ENCODE assay signal across 9 cellular contexts in genomic region chr22:36365020-36365411, GRCh38. TPM values are rescaled to one million over a fixed set of nuclear protein-coding genes. Genes with fewer than 3 reads are reported as not detected.
A peak's percentile ranks its signal among the peaks of the same experiment; 100 is the strongest.
DNase-seq lines count a peak whose midpoint lies in the region; ATAC-seq and TF ChIP-seq lines count a peak whose summit lies in the region.
"Had no signal": no experiment of that assay in that cellular context is flagged by ENCODE, and none has a peak within 500 bp of the region (broad histone marks: within the 10 kb centered on the region; RNA-seq: fewer than 3 reads in every experiment).

No MANE protein-coding gene starts in this region.

- no peak overlapping the region for H2AK5ac ChIP-seq in mesendoderm (ENCODE audit: low read length)

- no peak overlapping the region for H3K4ac ChIP-seq in mesendoderm (ENCODE audit: low read depth, low read length)

- WGBS in mesendoderm (ENCODE audit: extremely low coverage, insufficient coverage, low lambda C conversion rate) = no CpG with 5 or more reads among the region's 9 CpGs

- TF ChIP-seq CTCF in AG09309 (IDR thresholded peaks at IDR 0.05; ENCODE audit: control insufficient read depth, insufficient read depth, low read depth, low read length, missing control alignments) (no peak), activated B cell treated with CpG ODN at 0.5 μM for 24 hours (IDR thresholded peaks at IDR 0.05) (no peak), breast epithelium (IDR thresholded peaks at IDR 0.05) (no peak)

- peak overlapping the region; percentile 35 for H3K56ac ChIP-seq in mesendoderm (ENCODE audit: low read length)

- no peak overlapping the region for H2BK120ac ChIP-seq in mesendoderm (ENCODE audit: low read depth, low read length)

- H4K8ac ChIP-seq in mesendoderm (ENCODE audit: low read depth, low read length) = no peak overlapping the region

- H3K79me1 ChIP-seq in mesendoderm (ENCODE audit: low read length) = peaks cover 21% of the 10 kb centered on the region

- intact Hi-C loops in activated B cell treated with CpG ODN at 0.5 μM for 24 hours (cut with micrococcal nuclease) = loop anchor here (1.0 kb wide), 3 partner anchors 8 to 34 kb away; no protein-coding TSS in a partner anchor
- intact Hi-C loops in breast epithelium (cut with DNase I; ENCODE audit: low total_unique reads) = no loop called here

- H3K18ac ChIP-seq in mesendoderm (ENCODE audit: low read length) = peak overlapping the region; percentile 55

- POLR2A ChIA-PET in activated B cell treated with CpG ODN at 0.5 μM for 24 hours (lab: Charles Lee) = interaction anchor here (0.5 to 3.5 kb wide), 16 partner anchors 10 to 117 kb away, joined by 3 to 31 read pairs (median 5); partner anchors contain the start of genes MYH9 and TXN2

- DNase-seq in AG09309 (ENCODE audit: low read depth) (peak; percentile 71), activated B cell treated with CpG ODN at 0.5 μM for 24 hours (peak; percentile 51), breast epithelium (ENCODE audit: low spot score in 2 of 2) (no peak), mesendoderm (peak; percentile 88), NCI-H128 (lab: John Stamatoyannopoulos, UW; ENCODE audit: unreplicated experiment) (no peak)
- DNase-seq in stimulated activated CD8-positive, alpha-beta memory T cell treated with anti-CD3 and anti-CD28 coated beads, Interleukin-4, amount 100 ng/mL, for 24 hours (ENCODE audit: low read depth) = peak; percentile 82

- CTCF ChIA-PET in activated B cell treated with CpG ODN at 0.5 μM for 24 hours (lab: Charles Lee) = interaction anchor here (0.7 to 1.9 kb wide), 3 partner anchors 10 to 106 kb away, joined by 3 to 7 read pairs (median 4); no protein-coding TSS in a partner anchor

- H2BK5ac ChIP-seq in mesendoderm (ENCODE audit: low read length) = no peak overlapping the region

- no peaks in the 10 kb centered on the region for H3K9me3 ChIP-seq in breast epithelium

- TF ChIP-seq POLR2A in breast epithelium (IDR thresholded peaks at IDR 0.05) = no peak

- no peak overlapping the region for H4K5ac ChIP-seq in mesendoderm (ENCODE audit: low read length)

- H3K4me2 ChIP-seq in mesendoderm (ENCODE audit: low read length) = no peak overlapping the region

- H3K27me3 ChIP-seq in breast epithelium (no peaks in the 10 kb centered on the region), mesendoderm (ENCODE audit: insufficient read depth, low read length, poor library complexity) (no peaks in the 10 kb centered on the region)

- H3K4me1 ChIP-seq in breast epithelium (peaks cover 52 to 88% of the 10 kb centered on the region in 2 donors), mesendoderm (ENCODE audit: control insufficient read depth, low read depth, low read length) (peaks cover 39% of the 10 kb centered on the region)

- no peaks in the 10 kb centered on the region for H3K9me3 Mint-ChIP-seq in activated B cell treated with CpG ODN at 0.5 μM for 24 hours

- H3K4me3 ChIP-seq in AG09309 (ENCODE audit: control insufficient read depth, low read depth, low read length) (no peak overlapping the region), breast epithelium (peak overlapping the region in 1 of 3 donors; percentile 0), mesendoderm (ENCODE audit: low read length) (no peak overlapping the region)

- no peaks in the 10 kb centered on the region for H3K27me3 Mint-ChIP-seq in activated B cell treated with CpG ODN at 0.5 μM for 24 hours

- H3K79me2 ChIP-seq in mesendoderm (ENCODE audit: control insufficient read depth, insufficient read depth, low read length) = peaks cover 89% of the 10 kb centered on the region

- peaks cover 54% of the 10 kb centered on the region for H3K36me3 Mint-ChIP-seq in activated B cell treated with CpG ODN at 0.5 μM for 24 hours (ENCODE audit: low read depth)

- H3K4me1 Mint-ChIP-seq in activated B cell treated with CpG ODN at 0.5 μM for 24 hours = peaks cover 97% of the 10 kb centered on the region

- H3K23ac ChIP-seq in mesendoderm (ENCODE audit: low read length) = no peak overlapping the region

- no peak overlapping the region for H2BK15ac ChIP-seq in mesendoderm (replicated peaks; ENCODE audit: low read depth)

- H3K36me3 ChIP-seq in breast epithelium (no peaks in the 10 kb centered on the region), mesendoderm (ENCODE audit: control insufficient read depth, insufficient read depth, low read length) (no peaks in the 10 kb centered on the region)

- H3K27ac Mint-ChIP-seq in activated B cell treated with CpG ODN at 0.5 μM for 24 hours = peak overlapping the region; percentile 82

- H3K9ac ChIP-seq in mesendoderm (ENCODE audit: low read length) = peak overlapping the region; percentile 22
- H3K9ac ChIP-seq: parathyroid adenoma had no signal

- ATAC-seq in HG02588 (IDR thresholded peaks at IDR 0.05; ENCODE audit: unreplicated experiment) (peak; percentile 50), activated B cell treated with CpG ODN at 0.5 μM for 24 hours (ENCODE audit: low read depth) (peak; percentile 96), GM18502 (IDR thresholded peaks at IDR 0.05; ENCODE audit: poor library complexity, unreplicated experiment) (no peak)

- H3K27ac ChIP-seq in breast epithelium = peak overlapping the region; percentile 92
- H3K27ac ChIP-seq in mesendoderm (ENCODE audit: low read depth, low read length) = no peak overlapping the region

- H3K4me3 Mint-ChIP-seq in activated B cell treated with CpG ODN at 0.5 μM for 24 hours = peak overlapping the region; percentile 68

RNA-seq across cellular contexts. Expression of gene MYH9, which starts 22.8 kb away (rescaled TPM):
- total RNA-seq in activated B cell treated with CpG ODN at 0.5 μM for 24 hours (714 and 755 TPM in 2 replicates), breast epithelium (100 to 1,000 TPM; 169 to 392 (median 268) TPM)
- polyA plus RNA-seq in mesendoderm (2013, experiment 1 of 2) = 110 TPM
- polyA plus RNA-seq in mesendoderm (2013, experiment 2 of 2) = 111 TPM

Comparison
In these comparisons a context has a peak if more than half of its experiments do, and no peak if none do; other contexts are left out.
1. DNase-seq: peak in AG09309 (single experiment), activated B cell treated with CpG ODN at 0.5 μM for 24 hours (single experiment), mesendoderm (single experiment) and stimulated activated CD8-positive, alpha-beta memory T cell treated with anti-CD3 and anti-CD28 coated beads, Interleukin-4, amount 100 ng/mL, for 24 hours (single experiment); none in breast epithelium (0 of 2) and NCI-H128 (single experiment).